Comparison of ENCODE assay signal across 8 cellular contexts in genomic region chr14:94485944-94486841, GRCh38. TPM values are rescaled to one million over a fixed set of nuclear protein-coding genes. Genes with fewer than 3 reads are reported as not detected.
DNase-seq lines count a peak whose midpoint lies in the region; ATAC-seq and TF ChIP-seq lines count a peak whose summit lies in the region.

No MANE protein-coding gene starts in this region.

- H3K27ac Mint-ChIP-seq in activated naive CD4-positive, alpha-beta T cell treated with anti-CD3 and anti-CD28 coated beads for 36 hours = no peak overlapping the region

- H3K79me2 ChIP-seq in parathyroid adenoma = no peaks in the 10 kb centered on the region

- intact Hi-C loops in Panc1 (cut with micrococcal nuclease; ENCODE audit: unreplicated experiment) = loop anchor here (5.0 kb wide), 1 partner anchor 54 kb away; no protein-coding TSS in a partner anchor
- intact Hi-C loops in activated naive CD4-positive, alpha-beta T cell treated with anti-CD3 and anti-CD28 coated beads for 36 hours (cut with micrococcal nuclease) = loop anchor here (1.0 kb wide), 6 partner anchors 52 to 450 kb away; no protein-coding TSS in a partner anchor
- intact Hi-C loops in Right ventricle myocardium inferior (cut with DNase I) = no loop called here

- H3K4me1 Mint-ChIP-seq in activated naive CD4-positive, alpha-beta T cell treated with anti-CD3 and anti-CD28 coated beads for 36 hours (ENCODE audit: low read depth) = peaks cover 4% of the 10 kb centered on the region

- in situ Hi-C loops in Panc1 (cut with HindIII; ENCODE audit: low pct_unique_long_range_greater_than_20kb, low sequenced_read_pairs) = no loop called here

- peaks cover 21% of the 10 kb centered on the region for H3K27me3 Mint-ChIP-seq in activated naive CD4-positive, alpha-beta T cell treated with anti-CD3 and anti-CD28 coated beads for 36 hours (ENCODE audit: low read depth)

- no peak overlapping the region for H3K4me3 Mint-ChIP-seq in activated naive CD4-positive, alpha-beta T cell treated with anti-CD3 and anti-CD28 coated beads for 36 hours

- no TSS peak for BruUV-seq in Panc1 (replicated peaks; lab: Mats Ljungman, UMichigan)

- H3K9me3 ChIP-seq in Panc1 (ENCODE audit: control insufficient read depth, insufficient read depth, low read depth, low read length) (no peaks in the 10 kb centered on the region), parathyroid adenoma (ENCODE audit: control insufficient read depth, low read length) (no peaks in the 10 kb centered on the region)

- TF ChIP-seq CTCF in Panc1 (IDR thresholded peaks at IDR 0.05) (peak; percentile 97), parathyroid adenoma (IDR thresholded peaks at IDR 0.05) (peak; percentile 99)

- H3K4me2 ChIP-seq in parathyroid adenoma (ENCODE audit: low read length) = no peak overlapping the region

- H3K4me3 ChIP-seq in Panc1 (ENCODE audit: low read depth in 2 of 2, low read length in 2 of 2) (peak overlapping the region in 1 of 2 experiments; percentile 29; a peak in 2 of 4 replicates), parathyroid adenoma (ENCODE audit: low read depth, low read length) (no peak overlapping the region)

- peak; percentile 95 for DNase-seq in ELF-1 (ENCODE audit: low read depth, low spot score)
- peak; percentile 18 for DNase-seq in Panc1 (ENCODE audit: low read depth, low spot score)
- peak; percentile 52 for DNase-seq in activated naive CD4-positive, alpha-beta T cell treated with anti-CD3 and anti-CD28 coated beads for 36 hours
- DNase-seq in Right ventricle myocardium inferior (ENCODE audit: missing footprints) = peak; percentile 86
- DNase-seq in putamen (ENCODE audit: low spot score) = no peak

- no peaks in the 10 kb centered on the region for H3K36me3 ChIP-seq in Panc1 (ENCODE audit: control insufficient read depth, insufficient read depth, low read length)
- H3K36me3 ChIP-seq in parathyroid adenoma (ENCODE audit: control insufficient read depth, insufficient read depth, low read length) = no peaks in the 10 kb centered on the region

- POLR2A ChIA-PET in Panc1 (lab: Charles Lee) = interaction anchor here (0.6 kb wide), 1 partner anchor 30 kb away, joined by 4 read pairs; no protein-coding TSS in a partner anchor

- no peaks in the 10 kb centered on the region for H3K9me3 Mint-ChIP-seq in activated naive CD4-positive, alpha-beta T cell treated with anti-CD3 and anti-CD28 coated beads for 36 hours

- H3K27ac ChIP-seq in Panc1 (ENCODE audit: low read length) (no peak overlapping the region), parathyroid adenoma (no peak overlapping the region)

- H2AFZ ChIP-seq in parathyroid adenoma = peak overlapping the region; percentile 26

- ATAC-seq in HG02642 (IDR thresholded peaks at IDR 0.05; ENCODE audit: poor library complexity, unreplicated experiment) (peak; percentile 44), Panc1 (peak; percentile 90), Right ventricle myocardium inferior (peak; percentile 54), HG03439 (IDR thresholded peaks at IDR 0.05; ENCODE audit: unreplicated experiment) (no peak)

- H3K36me3 Mint-ChIP-seq in activated naive CD4-positive, alpha-beta T cell treated with anti-CD3 and anti-CD28 coated beads for 36 hours (ENCODE audit: low read depth) = no peaks in the 10 kb centered on the region

- CTCF ChIA-PET in Panc1 (lab: Charles Lee) = interaction anchor here (0.6 to 1.4 kb wide), 7 partner anchors 13 to 450 kb away, joined by 3 to 11 read pairs (median 4); no protein-coding TSS in a partner anchor
- CTCF ChIA-PET in activated naive CD4-positive, alpha-beta T cell treated with anti-CD3 and anti-CD28 coated beads for 36 hours (lab: Charles Lee) = interaction anchor here (0.6 to 4.1 kb wide), 28 partner anchors 8 to 450 kb away, joined by 3 to 31 read pairs (median 3); partner anchors contain the start of gene SERPINA10

- H3K27me3 ChIP-seq in Panc1 (ENCODE audit: control insufficient read depth, insufficient read depth, low read length) (no peaks in the 10 kb centered on the region), parathyroid adenoma (ENCODE audit: control insufficient read depth, insufficient read depth, low read length) (no peaks in the 10 kb centered on the region)

- H3K9ac ChIP-seq in parathyroid adenoma = no peak overlapping the region

- H3K4me1 ChIP-seq in Panc1 (ENCODE audit: control insufficient read depth, insufficient read depth, low read length) (no peaks in the 10 kb centered on the region), parathyroid adenoma (peaks cover 3% of the 10 kb centered on the region)

RNA-seq across cellular contexts. Expression of gene SERPINA9, which starts 10.2 kb away (rescaled TPM):
- total RNA-seq in Panc1 (2021; ENCODE audit: unreplicated experiment) (not detected), Right ventricle myocardium inferior (not detected)
- polyA plus RNA-seq in Panc1 (2012; ENCODE audit: insufficient read length) = not detected
- total RNA-seq in activated naive CD4-positive, alpha-beta T cell treated with anti-CD3 and anti-CD28 coated beads for 36 hours = not detected

RNA-seq across cellular contexts. Expression of gene SERPINA12, which starts 23.1 kb away (rescaled TPM):
- total RNA-seq in Panc1 (2021; ENCODE audit: unreplicated experiment) = not detected
- not detected for polyA plus RNA-seq in Panc1 (2012; ENCODE audit: insufficient read length)
- total RNA-seq in activated naive CD4-positive, alpha-beta T cell treated with anti-CD3 and anti-CD28 coated beads for 36 hours = not detected
- total RNA-seq in Right ventricle myocardium inferior = not detected

RNA-seq across cellular contexts. Expression of gene SERPINA11, which starts 33.6 kb away (rescaled TPM):
- not detected for total RNA-seq in Panc1 (2021; ENCODE audit: unreplicated experiment)
- not detected for polyA plus RNA-seq in Panc1 (2012; ENCODE audit: insufficient read length)
- total RNA-seq in activated naive CD4-positive, alpha-beta T cell treated with anti-CD3 and anti-CD28 coated beads for 36 hours = not detected
- not detected for total RNA-seq in Right ventricle myocardium inferior
